19 cellular contexts compared by ENCODE assay signal in the genomic region with DNA sequence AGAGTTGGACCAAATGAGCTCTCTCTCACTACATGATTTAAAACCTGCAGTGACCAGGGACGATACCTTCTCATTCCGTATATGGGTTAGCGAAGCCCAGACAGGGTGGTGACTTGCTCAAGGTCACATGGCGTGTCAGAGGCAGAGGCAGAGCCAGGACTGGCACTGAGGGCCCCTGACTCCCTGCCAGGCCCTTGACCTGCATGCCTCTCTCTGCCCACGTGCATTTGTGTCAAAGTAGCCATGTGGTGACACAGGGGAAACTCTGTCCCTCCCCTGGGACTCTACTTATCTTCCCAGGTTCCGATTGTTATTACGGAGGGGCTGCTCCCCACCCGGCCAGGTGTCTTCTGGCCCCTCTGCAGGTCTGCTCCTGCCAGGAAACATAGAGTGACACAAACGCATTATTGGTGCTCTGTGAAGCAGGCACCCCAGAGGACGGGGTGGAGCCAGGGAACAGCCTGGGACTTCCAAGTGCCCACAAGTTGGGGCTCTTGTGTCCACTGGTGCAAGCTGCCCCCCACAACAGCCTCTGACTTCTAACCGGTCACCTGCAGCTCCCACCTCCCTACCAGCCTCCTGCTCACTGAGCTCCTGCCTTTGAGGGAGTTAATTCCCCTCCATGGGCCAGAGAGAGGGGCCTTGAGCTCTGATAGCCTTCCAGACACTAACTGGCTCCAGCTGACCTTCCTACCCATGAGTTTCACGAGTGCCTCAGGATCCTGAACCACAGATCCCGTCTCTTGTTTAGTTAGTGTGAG. TPM values are rescaled to one million over a fixed set of nuclear protein-coding genes. Genes with fewer than 3 reads are reported as not detected.
DNase-seq lines count a peak whose midpoint lies in the region; ATAC-seq, FAIRE-seq and TF ChIP-seq lines count a peak whose summit lies in the region.
"Had no signal": no experiment of that assay in that cellular context is flagged by ENCODE, and none has a peak within 500 bp of the region (broad histone marks: within the 10 kb centered on the region; RNA-seq: fewer than 3 reads in every experiment).

No MANE protein-coding gene starts in this region.

- intact Hi-C loops in Calu3 (cut with micrococcal nuclease; ENCODE audit: unreplicated experiment) (no loop called here), pancreas (cut with DNase I) (loop anchor here in 1 of 3 donors (10.0 kb wide), 1 partner anchor 226 kb away; no protein-coding TSS in a partner anchor)

- H3K4me3 Mint-ChIP-seq in Calu3 (ENCODE audit: low read depth, unreplicated experiment) = no peak overlapping the region
- H3K4me3 Mint-ChIP-seq: activated naive CD8-positive, alpha-beta T cell treated with anti-CD3 and anti-CD28 coated beads, Interleukin-2, amount 10 ng/mL, durations not matched to agents 7 days and 5 days; activated T-cell treated with anti-CD3 and anti-CD28 coated beads, Interleukin-2, amount 50 U/mL, for 24 hours had no signal

- 24 to 29% methylated on average over 13 of the region's 13 CpGs for WGBS in pancreas, 2 donors

- no peaks in the 10 kb centered on the region for H3K27me3 ChIP-seq in pancreas

- no TSS peak for BruUV-seq in Calu3 (replicated peaks; lab: Mats Ljungman, UMichigan)

- H3K4me1 Mint-ChIP-seq in Calu3 (ENCODE audit: low read depth, unreplicated experiment) = peaks cover 58% of the 10 kb centered on the region
- H3K4me1 Mint-ChIP-seq: activated naive CD8-positive, alpha-beta T cell treated with anti-CD3 and anti-CD28 coated beads, Interleukin-2, amount 10 ng/mL, durations not matched to agents 7 days and 5 days had no signal

- peak; percentile 67; the same call in 1 of the 2 replicates for TF ChIP-seq EP300 in Ishikawa (IDR thresholded peaks at IDR 0.05; ENCODE audit: borderline replicate concordance)

- no peak for TF ChIP-seq RAD21 in Ishikawa (IDR thresholded peaks at IDR 0.05; ENCODE audit: low read depth)

- H3K9me3 ChIP-seq in pancreas = no peaks in the 10 kb centered on the region
- H3K9me3 ChIP-seq: SJCRH30 had no signal

- H3K9me3 Mint-ChIP-seq in Calu3 (ENCODE audit: low read depth, unreplicated experiment) = no peaks in the 10 kb centered on the region
- H3K9me3 Mint-ChIP-seq: activated naive CD8-positive, alpha-beta T cell treated with anti-CD3 and anti-CD28 coated beads, Interleukin-2, amount 10 ng/mL, durations not matched to agents 7 days and 5 days; activated T-cell treated with anti-CD3 and anti-CD28 coated beads, Interleukin-2, amount 50 U/mL, for 24 hours had no signal

- ATAC-seq in pancreas = peak; percentile 76 to 91 (median 89)
- no peak for ATAC-seq in HG03571 (IDR thresholded peaks at IDR 0.05; ENCODE audit: unreplicated experiment)
- ATAC-seq in esophagus mucosa = no peak

- no peaks in the 10 kb centered on the region for H3K36me3 ChIP-seq in pancreas
- H3K36me3 ChIP-seq: SJCRH30 had no signal

- peaks cover 10 to 22% (median 14%) of the 10 kb centered on the region in 3 donors for H3K4me1 ChIP-seq in pancreas

- no peak for TF ChIP-seq CTCF in Calu3 (IDR thresholded peaks at IDR 0.05; ENCODE audit: unreplicated experiment)
- no peak for TF ChIP-seq CTCF in pancreas (IDR thresholded peaks at IDR 0.05)

- FAIRE-seq in pancreas (lab: Jason Lieb, UNC) = no peak
- FAIRE-seq: G401.6, small intestine had no signal

- peaks cover 21% of the 10 kb centered on the region for H3K36me3 Mint-ChIP-seq in Calu3 (ENCODE audit: insufficient read depth, unreplicated experiment)
- H3K36me3 Mint-ChIP-seq: activated naive CD8-positive, alpha-beta T cell treated with anti-CD3 and anti-CD28 coated beads, Interleukin-2, amount 10 ng/mL, durations not matched to agents 7 days and 5 days had no signal

- no peak overlapping the region for H3K27ac ChIP-seq in pancreas
- H3K27ac ChIP-seq: HL-60, SJCRH30 had no signal

- CTCF ChIA-PET in Calu3 (lab: Charles Lee) = no interaction called here

- DNase-seq in Calu3 (no peak), iPS-NIHi7 (ENCODE audit: extremely low spot score) (peak; percentile 6), pancreas (peak; percentile 70 to 87 (median 76)), inferior parietal cortex (ENCODE audit: extremely low spot score) (no peak), NCI-H526 treated with DMSO at 0.1 percent for 48 hours (lab: John Stamatoyannopoulos, UW) (no peak)
- DNase-seq: activated naive CD8-positive, alpha-beta T cell treated with anti-CD3 and anti-CD28 coated beads, Interleukin-2, amount 10 ng/mL, durations not matched to agents 7 days and 5 days; activated T-cell treated with anti-CD3 and anti-CD28 coated beads, Interleukin-2, amount 50 U/mL, for 24 hours; caudate nucleus; effector memory CD4-positive, alpha-beta T cell; NCI-H2171 treated with DMSO at 0.1 percent for 48 hours; nucleus accumbens; SJCRH30; small intestine; stimulated activated naive CD4-positive, alpha-beta T cell had no signal

- H3K27me3 Mint-ChIP-seq in Calu3 (ENCODE audit: unreplicated experiment) = no peaks in the 10 kb centered on the region

- H3K4me3 ChIP-seq in pancreas = no peak overlapping the region
- H3K4me3 ChIP-seq: SJCRH30 had no signal

- peak overlapping the region; percentile 10 for H3K27ac Mint-ChIP-seq in Calu3 (ENCODE audit: unreplicated experiment)
- H3K27ac Mint-ChIP-seq: activated naive CD8-positive, alpha-beta T cell treated with anti-CD3 and anti-CD28 coated beads, Interleukin-2, amount 10 ng/mL, durations not matched to agents 7 days and 5 days; activated T-cell treated with anti-CD3 and anti-CD28 coated beads, Interleukin-2, amount 50 U/mL, for 24 hours had no signal

TF ChIP-seq in Ishikawa, 13 proteins besides CTCF, POLR2A, EP300 and RAD21:
- no peak for TF ChIP-seq YY1 (IDR thresholded peaks at IDR 0.05; ENCODE audit: low read depth)
- no peak for TF ChIP-seq EGR1 (IDR thresholded peaks at IDR 0.05)
- TF ChIP-seq, protein P1, sequence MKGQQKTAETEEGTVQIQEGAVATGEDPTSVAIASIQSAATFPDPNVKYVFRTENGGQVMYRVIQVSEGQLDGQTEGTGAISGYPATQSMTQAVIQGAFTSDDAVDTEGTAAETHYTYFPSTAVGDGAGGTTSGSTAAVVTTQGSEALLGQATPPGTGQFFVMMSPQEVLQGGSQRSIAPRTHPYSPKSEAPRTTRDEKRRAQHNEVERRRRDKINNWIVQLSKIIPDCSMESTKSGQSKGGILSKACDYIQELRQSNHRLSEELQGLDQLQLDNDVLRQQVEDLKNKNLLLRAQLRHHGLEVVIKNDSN (IDR thresholded peaks at IDR 0.05) = peak; percentile 88
- TF ChIP-seq ZBTB7A (IDR thresholded peaks at IDR 0.05; ENCODE audit: low read depth) = no peak
- no peak for TF ChIP-seq CEBPB (IDR thresholded peaks at IDR 0.05)
- TF ChIP-seq FOXM1 (IDR thresholded peaks at IDR 0.05; ENCODE audit: borderline replicate concordance, low read depth) = no peak
- no peak for TF ChIP-seq TAF1 (IDR thresholded peaks at IDR 0.05; ENCODE audit: low read depth)
- peak; percentile 72 for TF ChIP-seq NFIC (IDR thresholded peaks at IDR 0.05)
- peak; percentile 56 for TF ChIP-seq TEAD4 (IDR thresholded peaks at IDR 0.05)
- TF ChIP-seq, protein P2, sequence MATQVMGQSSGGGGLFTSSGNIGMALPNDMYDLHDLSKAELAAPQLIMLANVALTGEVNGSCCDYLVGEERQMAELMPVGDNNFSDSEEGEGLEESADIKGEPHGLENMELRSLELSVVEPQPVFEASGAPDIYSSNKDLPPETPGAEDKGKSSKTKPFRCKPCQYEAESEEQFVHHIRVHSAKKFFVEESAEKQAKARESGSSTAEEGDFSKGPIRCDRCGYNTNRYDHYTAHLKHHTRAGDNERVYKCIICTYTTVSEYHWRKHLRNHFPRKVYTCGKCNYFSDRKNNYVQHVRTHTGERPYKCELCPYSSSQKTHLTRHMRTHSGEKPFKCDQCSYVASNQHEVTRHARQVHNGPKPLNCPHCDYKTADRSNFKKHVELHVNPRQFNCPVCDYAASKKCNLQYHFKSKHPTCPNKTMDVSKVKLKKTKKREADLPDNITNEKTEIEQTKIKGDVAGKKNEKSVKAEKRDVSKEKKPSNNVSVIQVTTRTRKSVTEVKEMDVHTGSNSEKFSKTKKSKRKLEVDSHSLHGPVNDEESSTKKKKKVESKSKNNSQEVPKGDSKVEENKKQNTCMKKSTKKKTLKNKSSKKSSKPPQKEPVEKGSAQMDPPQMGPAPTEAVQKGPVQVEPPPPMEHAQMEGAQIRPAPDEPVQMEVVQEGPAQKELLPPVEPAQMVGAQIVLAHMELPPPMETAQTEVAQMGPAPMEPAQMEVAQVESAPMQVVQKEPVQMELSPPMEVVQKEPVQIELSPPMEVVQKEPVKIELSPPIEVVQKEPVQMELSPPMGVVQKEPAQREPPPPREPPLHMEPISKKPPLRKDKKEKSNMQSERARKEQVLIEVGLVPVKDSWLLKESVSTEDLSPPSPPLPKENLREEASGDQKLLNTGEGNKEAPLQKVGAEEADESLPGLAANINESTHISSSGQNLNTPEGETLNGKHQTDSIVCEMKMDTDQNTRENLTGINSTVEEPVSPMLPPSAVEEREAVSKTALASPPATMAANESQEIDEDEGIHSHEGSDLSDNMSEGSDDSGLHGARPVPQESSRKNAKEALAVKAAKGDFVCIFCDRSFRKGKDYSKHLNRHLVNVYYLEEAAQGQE (IDR thresholded peaks at IDR 0.05; ENCODE audit: low read depth) = no peak
- no peak for TF ChIP-seq CREB1 (IDR thresholded peaks at IDR 0.05; ENCODE audit: low read depth)
- TF ChIP-seq TCF12 (IDR thresholded peaks at IDR 0.05; ENCODE audit: low read depth) = peak; percentile 80; the same call in 1 of the 2 replicates
- TF ChIP-seq, protein P3, sequence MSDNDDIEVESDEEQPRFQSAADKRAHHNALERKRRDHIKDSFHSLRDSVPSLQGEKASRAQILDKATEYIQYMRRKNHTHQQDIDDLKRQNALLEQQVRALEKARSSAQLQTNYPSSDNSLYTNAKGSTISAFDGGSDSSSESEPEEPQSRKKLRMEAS (IDR thresholded peaks at IDR 0.05) = peak; percentile 97

RNA-seq across cellular contexts. Expression of a gene that starts 7.2 kb away (rescaled TPM):
- total RNA-seq in Calu3 (2022) = 388 and 430 TPM in 2 replicates
- 10 to 100 TPM; 10.1 to 35.5 (median 19.9) TPM for total RNA-seq in pancreas
- polyA plus RNA-seq in pancreas = 10 to 100 TPM; 45.2 to 47.3 TPM
- total RNA-seq in esophagus mucosa = 15.9 TPM
- total RNA-seq: activated naive CD8-positive, alpha-beta T cell treated with anti-CD3 and anti-CD28 coated beads, Interleukin-2, amount 10 ng/mL, durations not matched to agents 7 days and 5 days had no signal

RNA-seq across cellular contexts. Expression of a gene that starts 48.4 kb away (rescaled TPM):
- total RNA-seq in Calu3 (2022) (not detected in 2 replicates), pancreas (under 1 TPM in 1 of 6 donors, not detected in 5; 0.14 TPM), esophagus mucosa (not detected)
- polyA plus RNA-seq in pancreas = under 1 TPM; 0.19 to 0.52 TPM
- total RNA-seq: activated naive CD8-positive, alpha-beta T cell treated with anti-CD3 and anti-CD28 coated beads, Interleukin-2, amount 10 ng/mL, durations not matched to agents 7 days and 5 days; SJCRH30 had no signal

Comparison
In these comparisons a context has a peak if more than half of its experiments do, and no peak if none do; other contexts are left out.
1. DNase-seq: peak in iPS-NIHi7 (single experiment) and pancreas (6 of 6); none in Calu3 (single experiment), inferior parietal cortex (single experiment) and NCI-H526 treated with DMSO at 0.1 percent for 48 hours (single experiment).
2. ATAC-seq: peak in pancreas (4 of 4); none in HG03571 (single experiment) and esophagus mucosa (single experiment).
3. RNA of a gene that starts 7.2 kb away (total RNA-seq): 388 to 430 TPM in Calu3; 10.1 to 35.5 TPM in pancreas and 15.9 TPM in esophagus mucosa (single experiment); every median in the first group is over 10 times any median in the second.